ENCODE assay signal across 8 cellular contexts in the genomic region with DNA sequence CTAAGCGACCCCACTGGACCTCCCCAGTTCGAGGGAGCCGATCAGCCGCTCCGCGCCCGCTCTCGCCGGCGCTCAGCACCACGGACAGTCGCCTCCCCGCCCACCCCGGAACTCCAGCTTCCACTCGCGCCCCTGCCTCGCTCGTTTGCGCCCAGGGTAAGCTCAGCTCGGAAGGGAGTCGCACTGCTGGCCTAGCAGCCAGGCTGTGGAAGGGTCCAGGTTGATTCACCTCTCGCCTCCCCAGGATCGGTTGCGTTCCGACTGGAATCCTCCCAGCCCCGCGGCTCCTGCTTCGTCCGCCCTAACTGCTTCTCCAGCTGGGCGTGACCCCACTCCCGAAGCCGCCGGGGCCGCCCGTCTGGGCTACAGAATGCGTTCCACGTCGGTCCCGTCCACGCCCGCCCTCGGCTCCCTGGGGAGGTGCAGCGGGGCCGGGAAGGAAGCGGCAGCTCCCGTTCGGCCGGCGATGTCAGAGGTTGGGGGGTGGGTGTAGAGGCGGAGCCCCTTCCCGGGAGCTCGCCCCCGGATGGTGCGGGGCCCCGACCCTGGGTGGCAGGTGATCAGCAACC. TPM values are rescaled to one million over a fixed set of nuclear protein-coding genes. Genes with fewer than 3 reads are reported as not detected.
DNase-seq lines count a peak whose midpoint lies in the region; ATAC-seq and TF ChIP-seq lines count a peak whose summit lies in the region.

No MANE protein-coding gene starts in this region.

- peak; percentile 57 to 59 for DNase-seq in NCI-H187 (lab: John Stamatoyannopoulos, UW)
- no peak for DNase-seq in NCI-H187 treated with DMSO at 0.1 percent for 48 hours (lab: John Stamatoyannopoulos, UW)
- DNase-seq in NCI-H1092 (lab: John Stamatoyannopoulos, UW) = peak; percentile 75
- DNase-seq in germinal center (ENCODE audit: low spot score) = peak; percentile 50
- no peak for DNase-seq in NCI-H1694 (lab: John Stamatoyannopoulos, UW)
- DNase-seq in DMS153 (lab: John Stamatoyannopoulos, UW) = no peak

- no peak overlapping the region for H3K27ac ChIP-seq in neutrophil

- peak; percentile 58 for ATAC-seq in activated T-helper 17 cell treated with anti-CD3 and anti-CD28 coated beads, Interleukin-2, amount 50 U/mL, for 72 hours (replicated peaks)

- no peak for TF ChIP-seq CTCF in neutrophil (IDR thresholded peaks at IDR 0.05)

- no peaks in the 10 kb centered on the region for H3K36me3 ChIP-seq in neutrophil

- H3K27me3 ChIP-seq in neutrophil = peaks cover 83% of the 10 kb centered on the region

- H3K4me1 Mint-ChIP-seq in activated T-helper 17 cell treated with anti-CD3 and anti-CD28 coated beads, Interleukin-2, amount 50 U/mL, for 72 hours = peaks cover 6% of the 10 kb centered on the region

- peaks cover 11% of the 10 kb centered on the region for H3K9me3 Mint-ChIP-seq in activated T-helper 17 cell treated with anti-CD3 and anti-CD28 coated beads, Interleukin-2, amount 50 U/mL, for 72 hours

- H3K27ac Mint-ChIP-seq in activated T-helper 17 cell treated with anti-CD3 and anti-CD28 coated beads, Interleukin-2, amount 50 U/mL, for 72 hours = no peak overlapping the region

- H3K4me1 ChIP-seq in neutrophil (ENCODE audit: control insufficient read depth in 1 of 2, insufficient read depth in 1 of 2, low read depth in 1 of 2, low read length in 1 of 2) = peaks cover 0 to 9% of the 10 kb centered on the region in 2 experiments

- peak overlapping the region; percentile 35 to 43 for H3K4me3 ChIP-seq in neutrophil (ENCODE audit: low read depth in 1 of 2, low read length in 1 of 2)

- H3K36me3 Mint-ChIP-seq in activated T-helper 17 cell treated with anti-CD3 and anti-CD28 coated beads, Interleukin-2, amount 50 U/mL, for 72 hours (ENCODE audit: low read depth) = no peaks in the 10 kb centered on the region

- H3K4me3 Mint-ChIP-seq in activated T-helper 17 cell treated with anti-CD3 and anti-CD28 coated beads, Interleukin-2, amount 50 U/mL, for 72 hours = peak overlapping the region; percentile 43

- no peaks in the 10 kb centered on the region for H3K9me3 ChIP-seq in neutrophil

- H3K27me3 Mint-ChIP-seq in activated T-helper 17 cell treated with anti-CD3 and anti-CD28 coated beads, Interleukin-2, amount 50 U/mL, for 72 hours = peaks cover 35% of the 10 kb centered on the region

RNA-seq across cellular contexts. Expression of gene SCN3B, which starts 0.3 kb away (rescaled TPM):
- under 1 TPM; 0.13 to 0.35 TPM for total RNA-seq in activated T-helper 17 cell treated with anti-CD3 and anti-CD28 coated beads, Interleukin-2, amount 50 U/mL, for 72 hours

Comparison
In these comparisons a context has a peak if more than half of its experiments do, and no peak if none do; other contexts are left out.
1. DNase-seq: peak in NCI-H187 (2 of 2), NCI-H1092 (single experiment) and germinal center (single experiment); none in NCI-H187 treated with DMSO at 0.1 percent for 48 hours (single experiment), NCI-H1694 (single experiment) and DMS153 (single experiment).